37 cellular contexts compared by ENCODE assay signal in the genomic region with DNA sequence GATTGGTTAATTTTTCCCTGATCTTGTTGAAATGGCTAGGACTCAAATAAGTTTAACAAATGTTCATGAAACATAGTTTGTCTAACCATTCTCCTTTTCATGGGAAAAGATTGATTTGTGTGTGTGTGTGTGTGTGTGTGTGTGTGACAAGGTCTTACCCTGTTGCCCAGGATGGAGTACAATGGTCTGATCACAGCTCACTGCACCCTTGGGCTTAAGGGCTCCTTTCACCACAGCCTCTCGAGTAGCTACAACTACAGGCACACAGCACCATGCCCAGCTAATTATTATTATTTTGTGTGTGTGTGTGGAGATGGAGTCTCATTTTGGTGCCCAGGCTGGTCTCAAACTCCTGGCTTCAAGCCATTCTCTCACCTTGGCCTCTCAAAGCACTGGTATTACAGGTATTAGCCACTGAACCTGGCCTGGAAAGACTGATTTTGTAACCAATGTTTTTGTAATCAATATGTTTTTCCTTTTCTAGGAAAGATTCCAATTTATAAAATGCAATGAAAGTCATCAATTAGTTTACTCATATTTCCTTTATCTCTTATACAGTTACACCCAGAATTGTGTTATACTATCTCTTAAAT.
"Had no signal": no experiment of that assay in that cellular context is flagged by ENCODE, and none has a peak within 500 bp of the region (broad histone marks: within the 10 kb centered on the region; RNA-seq: fewer than 3 reads in every experiment).

No MANE protein-coding gene starts in this region.

- H3K36me3 ChIP-seq: adrenal gland, brain microvascular endothelial cell, breast epithelium had no signal

- H3K4me1 ChIP-seq: adrenal gland, body of pancreas, breast epithelium had no signal

- H3K4me3 Mint-ChIP-seq: activated B cell treated with CpG ODN at 0.5 μM for 24 hours; activated CD4-positive, alpha-beta memory T cell treated with anti-CD3 and anti-CD28 coated beads for 36 hours; activated CD4-positive, alpha-beta T cell treated with anti-CD3 and anti-CD28 coated beads, Interleukin-2, amount 10 ng/mL, durations not matched to agents 24 days and 14 days; activated CD8-positive, alpha-beta T cell treated with anti-CD3 and anti-CD28 coated beads for 36 hours; activated naive CD4-positive, alpha-beta T cell treated with anti-CD3 and anti-CD28 coated beads for 36 hours; activated naive CD8-positive, alpha-beta T cell treated with anti-CD3 and anti-CD28 coated beads for 36 hours; activated T-cell treated with anti-CD3 and anti-CD28 coated beads, Interleukin-2, amount 50 U/mL, for 4 hours; activated T-cell treated with anti-CD3 and anti-CD28 coated beads, Interleukin-2, amount 50 U/mL, for 72 hours; activated T-helper 1 cell treated with anti-CD3 and anti-CD28 coated beads, Interleukin-12 subunit alpha, Interleukin-12 subunit beta, Interleukin-2, Interleukin-4 antibody, amounts not matched to agents 30 ng/mL and 10 ng/mL and 1 ng/mL, durations not matched to agents 14 hours and 24 hours and 36 hours; activated T-helper 17 cell treated with anti-CD3 and anti-CD28 coated beads, Interleukin-2, amount 50 U/mL, for 72 hours; T-helper 1 cell treated with Interleukin-12 subunit alpha and Interleukin-12 subunit beta and Interleukin-4 antibody, amounts not matched to agents 30 μg/mL and 1 μg/mL, for 36 hours; T-helper 2 cell treated with Interferon-gamma antibody and Interleukin-4, amounts not matched to agents 5 μg/mL and 100 μg/mL, for 36 hours had no signal

- H3K4me3 ChIP-seq: adrenal gland, body of pancreas, breast epithelium had no signal

- H3K27ac Mint-ChIP-seq: activated B cell treated with CpG ODN at 0.5 μM for 24 hours; activated CD4-positive, alpha-beta memory T cell treated with anti-CD3 and anti-CD28 coated beads for 36 hours; activated CD4-positive, alpha-beta T cell treated with anti-CD3 and anti-CD28 coated beads, Interleukin-2, amount 10 ng/mL, durations not matched to agents 24 days and 14 days; activated CD8-positive, alpha-beta T cell treated with anti-CD3 and anti-CD28 coated beads for 36 hours; activated naive CD4-positive, alpha-beta T cell treated with anti-CD3 and anti-CD28 coated beads for 36 hours; activated naive CD4-positive, alpha-beta T cell treated with anti-CD3 and anti-CD28 coated beads, Interleukin-2, amount 50 U/mL, for 72 hours; activated naive CD8-positive, alpha-beta T cell treated with anti-CD3 and anti-CD28 coated beads for 36 hours; activated T-cell treated with anti-CD3 and anti-CD28 coated beads, Interleukin-2, amount 50 U/mL, for 72 hours; activated T-helper 1 cell treated with anti-CD3 and anti-CD28 coated beads, Interleukin-12 subunit alpha, Interleukin-12 subunit beta, Interleukin-2, Interleukin-4 antibody, amounts not matched to agents 30 ng/mL and 10 ng/mL and 1 ng/mL, durations not matched to agents 14 hours and 24 hours and 36 hours; activated T-helper 17 cell treated with anti-CD3 and anti-CD28 coated beads, Interleukin-2, amount 50 U/mL, for 72 hours; T-helper 1 cell treated with Interleukin-12 subunit alpha and Interleukin-12 subunit beta and Interleukin-4 antibody, amounts not matched to agents 30 μg/mL and 1 μg/mL, for 36 hours; T-helper 2 cell treated with Interferon-gamma antibody and Interleukin-4, amounts not matched to agents 5 μg/mL and 100 μg/mL, for 36 hours had no signal

- ATAC-seq: activated CD8-positive, alpha-beta T cell treated with anti-CD3 and anti-CD28 coated beads for 36 hours; activated naive CD4-positive, alpha-beta T cell treated with anti-CD3 and anti-CD28 coated beads, Interleukin-2, amount 50 U/mL, for 72 hours; activated T-cell treated with anti-CD3 and anti-CD28 coated beads, Interleukin-2, amount 50 U/mL, for 4 hours; activated T-cell treated with anti-CD3 and anti-CD28 coated beads, Interleukin-2, amount 50 U/mL, for 72 hours; activated T-helper 17 cell treated with anti-CD3 and anti-CD28 coated beads, Interleukin-2, amount 50 U/mL, for 72 hours; body of pancreas had no signal

- H3K36me3 Mint-ChIP-seq: activated CD4-positive, alpha-beta memory T cell treated with anti-CD3 and anti-CD28 coated beads for 36 hours; activated naive CD4-positive, alpha-beta T cell treated with anti-CD3 and anti-CD28 coated beads, Interleukin-2, amount 50 U/mL, for 72 hours; activated naive CD8-positive, alpha-beta T cell treated with anti-CD3 and anti-CD28 coated beads for 36 hours had no signal

- DNase-seq: activated B cell treated with CpG ODN at 0.5 μM for 24 hours; activated CD4-positive, alpha-beta memory T cell treated with anti-CD3 and anti-CD28 coated beads for 36 hours; activated CD4-positive, alpha-beta T cell treated with anti-CD3 and anti-CD28 coated beads for 4 hours; activated CD4-positive, alpha-beta T cell treated with anti-CD3 and anti-CD28 coated beads, Interleukin-2, amount 10 ng/mL, durations not matched to agents 24 days and 14 days; activated CD4-positive, alpha-beta T cell treated with anti-CD3 and anti-CD28 coated beads, Interleukin-2, amount 50 U/mL, for 1 hour; activated CD4-positive, alpha-beta T cell treated with anti-CD3 and anti-CD28 coated beads, Interleukin-2, amount 50 U/mL, for 4 hours; activated CD4-positive, CD25-positive, alpha-beta regulatory T cell treated with anti-CD3 and anti-CD28 coated beads, Interleukin-2, amount 50 U/mL, for 72 hours; activated CD8-positive, alpha-beta memory T cell treated with anti-CD3 and anti-CD28 coated beads, Interleukin-2, amount 50 U/mL, for 4 hours; activated CD8-positive, alpha-beta T cell treated with anti-CD3 and anti-CD28 coated beads for 36 hours; activated effector memory CD4-positive, alpha-beta T cell treated with anti-CD3 and anti-CD28 coated beads, Interleukin-2, amount 50 U/mL, for 16 hours; activated gamma-delta T cell treated with Interleukin-2 at 50 U/mL for 16 hours; activated naive CD4-positive, alpha-beta T cell; activated naive CD4-positive, alpha-beta T cell treated with anti-CD3 and anti-CD28 coated beads for 36 hours; activated naive CD4-positive, alpha-beta T cell treated with anti-CD3 and anti-CD28 coated beads, Interleukin-2, amount 50 U/mL, for 16 hours; activated naive CD8-positive, alpha-beta T cell treated with anti-CD3 and anti-CD28 coated beads for 36 hours; activated T-cell treated with anti-CD3 and anti-CD28 coated beads for 4 hours; activated T-cell treated with anti-CD3 and anti-CD28 coated beads, Interleukin-2, amount 50 U/mL, for 1 hour; activated T-cell treated with anti-CD3 and anti-CD28 coated beads, Interleukin-2, amount 50 U/mL, for 4 hours; activated T-cell treated with anti-CD3 and anti-CD28 coated beads, Interleukin-2, amount 50 U/mL, for 72 hours; adrenal gland; amniotic stem cell; aorta; body of pancreas; brain microvascular endothelial cell; central memory CD4-positive, alpha-beta T cell; T-helper 1 cell; T-helper 2 cell; T-helper 9 cell had no signal

- FAIRE-seq: astrocyte, TTC549 had no signal

- H3K9me3 ChIP-seq: adrenal gland, body of pancreas, breast epithelium had no signal

- H3K4me1 Mint-ChIP-seq: activated B cell treated with CpG ODN at 0.5 μM for 24 hours; activated CD4-positive, alpha-beta T cell treated with anti-CD3 and anti-CD28 coated beads, Interleukin-2, amount 10 ng/mL, durations not matched to agents 24 days and 14 days; activated naive CD8-positive, alpha-beta T cell treated with anti-CD3 and anti-CD28 coated beads for 36 hours; activated T-helper 17 cell treated with anti-CD3 and anti-CD28 coated beads, Interleukin-2, amount 50 U/mL, for 72 hours had no signal

- H3K9me3 Mint-ChIP-seq: activated B cell treated with CpG ODN at 0.5 μM for 24 hours; activated CD4-positive, alpha-beta memory T cell treated with anti-CD3 and anti-CD28 coated beads for 36 hours; activated CD4-positive, alpha-beta T cell treated with anti-CD3 and anti-CD28 coated beads, Interleukin-2, amount 10 ng/mL, durations not matched to agents 24 days and 14 days; activated CD8-positive, alpha-beta T cell treated with anti-CD3 and anti-CD28 coated beads for 36 hours; activated naive CD4-positive, alpha-beta T cell treated with anti-CD3 and anti-CD28 coated beads for 36 hours; activated naive CD4-positive, alpha-beta T cell treated with anti-CD3 and anti-CD28 coated beads, Interleukin-2, amount 50 U/mL, for 72 hours; activated naive CD8-positive, alpha-beta T cell treated with anti-CD3 and anti-CD28 coated beads for 36 hours; activated T-cell treated with anti-CD3 and anti-CD28 coated beads, Interleukin-2, amount 50 U/mL, for 4 hours; activated T-cell treated with anti-CD3 and anti-CD28 coated beads, Interleukin-2, amount 50 U/mL, for 72 hours; activated T-helper 1 cell treated with anti-CD3 and anti-CD28 coated beads, Interleukin-12 subunit alpha, Interleukin-12 subunit beta, Interleukin-2, Interleukin-4 antibody, amounts not matched to agents 30 ng/mL and 10 ng/mL and 1 ng/mL, durations not matched to agents 14 hours and 24 hours and 36 hours; activated T-helper 17 cell treated with anti-CD3 and anti-CD28 coated beads, Interleukin-2, amount 50 U/mL, for 72 hours; T-helper 1 cell treated with Interleukin-12 subunit alpha and Interleukin-12 subunit beta and Interleukin-4 antibody, amounts not matched to agents 30 μg/mL and 1 μg/mL, for 36 hours; T-helper 2 cell treated with Interferon-gamma antibody and Interleukin-4, amounts not matched to agents 5 μg/mL and 100 μg/mL, for 36 hours had no signal

- H3K27ac ChIP-seq: adrenal gland, body of pancreas, brain microvascular endothelial cell, breast epithelium, VCaP had no signal

- H3K27me3 ChIP-seq: adrenal gland, body of pancreas, brain microvascular endothelial cell, breast epithelium had no signal
